22 cellular contexts compared by ENCODE assay signal in the genomic region with DNA sequence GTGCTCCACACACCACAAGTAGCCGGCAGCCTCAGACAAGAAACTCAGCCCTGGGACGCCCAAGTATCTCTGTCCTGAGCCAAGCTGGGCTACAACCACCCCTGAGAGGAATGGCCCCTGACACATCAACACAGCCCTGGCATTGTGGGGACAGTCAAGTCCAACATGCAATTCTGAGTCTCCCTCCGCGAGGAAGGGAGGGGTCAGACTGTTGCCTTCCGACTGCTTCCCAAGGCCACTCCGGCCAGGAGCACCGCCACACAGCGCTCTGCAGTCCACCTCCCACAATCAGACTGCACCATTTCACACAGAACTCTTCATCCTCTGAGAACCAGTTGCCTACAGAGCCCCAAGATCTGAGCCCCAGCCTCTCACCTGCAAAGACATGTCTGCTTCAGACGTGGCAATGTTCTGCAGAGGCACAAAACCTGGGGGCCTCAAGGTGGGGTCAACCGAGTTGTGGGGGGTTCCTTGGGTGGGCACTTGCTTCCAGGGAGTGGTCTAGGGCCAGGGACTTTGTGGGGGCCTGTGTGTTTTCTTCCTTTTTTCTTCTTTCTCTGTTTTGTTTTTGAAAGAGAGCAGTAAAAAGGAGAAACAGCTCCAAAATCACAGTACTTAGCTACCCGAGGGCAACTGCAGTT.
"Had no signal": no experiment of that assay in that cellular context is flagged by ENCODE, and none has a peak within 500 bp of the region (broad histone marks: within the 10 kb centered on the region; RNA-seq: fewer than 3 reads in every experiment).

No MANE protein-coding gene starts in this region.

- H3K9me3 ChIP-seq: breast epithelium, colonic mucosa, transverse colon, uterus had no signal

- H3K4me3 Mint-ChIP-seq: activated naive CD4-positive, alpha-beta T cell treated with anti-CD3 and anti-CD28 coated beads for 36 hours; activated naive CD8-positive, alpha-beta T cell treated with anti-CD3 and anti-CD28 coated beads, Interleukin-2, amount 10 ng/mL, durations not matched to agents 7 days and 5 days; activated T-cell treated with anti-CD3 and anti-CD28 coated beads, Interleukin-2, amount 50 U/mL, for 72 hours; central memory CD8-positive, alpha-beta T cell; nephron; stimulated activated effector memory CD8-positive, alpha-beta T cell treated with anti-CD3 and anti-CD28 coated beads, Interleukin-12 subunit alpha, Interleukin-12 subunit beta, amount 100 ng/mL, for 72 hours; stimulated activated naive CD8-positive, alpha-beta T cell treated with anti-CD3 and anti-CD28 coated beads, Interleukin-15, amount 100 ng/mL, for 72 hours had no signal

- H3K36me3 ChIP-seq: breast epithelium, colonic mucosa, left ventricle myocardium inferior, transverse colon, uterus had no signal

- H3K36me3 Mint-ChIP-seq: activated naive CD8-positive, alpha-beta T cell treated with anti-CD3 and anti-CD28 coated beads, Interleukin-2, amount 10 ng/mL, durations not matched to agents 7 days and 5 days; stimulated activated effector memory CD8-positive, alpha-beta T cell treated with anti-CD3 and anti-CD28 coated beads, Interleukin-12 subunit alpha, Interleukin-12 subunit beta, amount 100 ng/mL, for 72 hours had no signal

- H3K27ac ChIP-seq: breast epithelium, colonic mucosa, foreskin keratinocyte, left ventricle myocardium inferior, transverse colon, uterus had no signal

- H3K4me1 ChIP-seq: breast epithelium, colonic mucosa, foreskin keratinocyte, left ventricle myocardium inferior, transverse colon, uterus had no signal

- H3K27me3 ChIP-seq: colonic mucosa, foreskin keratinocyte, transverse colon, uterus had no signal

- H3K27ac Mint-ChIP-seq: activated naive CD4-positive, alpha-beta T cell treated with anti-CD3 and anti-CD28 coated beads for 36 hours; activated naive CD8-positive, alpha-beta T cell treated with anti-CD3 and anti-CD28 coated beads, Interleukin-2, amount 10 ng/mL, durations not matched to agents 7 days and 5 days; activated T-cell treated with anti-CD3 and anti-CD28 coated beads, Interleukin-2, amount 50 U/mL, for 72 hours; nephron; stimulated activated effector memory CD8-positive, alpha-beta T cell treated with anti-CD3 and anti-CD28 coated beads, Interleukin-12 subunit alpha, Interleukin-12 subunit beta, amount 100 ng/mL, for 72 hours had no signal

- ATAC-seq: activated T-cell treated with anti-CD3 and anti-CD28 coated beads, Interleukin-2, amount 50 U/mL, for 72 hours; foreskin keratinocyte; sciatic nerve; stimulated activated effector memory CD8-positive, alpha-beta T cell treated with anti-CD3 and anti-CD28 coated beads, Interleukin-12 subunit alpha, Interleukin-12 subunit beta, amount 100 ng/mL, for 72 hours; stimulated activated naive CD8-positive, alpha-beta T cell treated with anti-CD3 and anti-CD28 coated beads, Interleukin-15, amount 100 ng/mL, for 72 hours had no signal

- H3K9me3 Mint-ChIP-seq: activated naive CD4-positive, alpha-beta T cell treated with anti-CD3 and anti-CD28 coated beads for 36 hours; activated T-cell treated with anti-CD3 and anti-CD28 coated beads, Interleukin-2, amount 50 U/mL, for 72 hours; central memory CD8-positive, alpha-beta T cell; stimulated activated effector memory CD8-positive, alpha-beta T cell treated with anti-CD3 and anti-CD28 coated beads, Interleukin-12 subunit alpha, Interleukin-12 subunit beta, amount 100 ng/mL, for 72 hours had no signal

- H3K27me3 Mint-ChIP-seq: activated naive CD8-positive, alpha-beta T cell treated with anti-CD3 and anti-CD28 coated beads, Interleukin-2, amount 10 ng/mL, durations not matched to agents 7 days and 5 days had no signal

- DNase-seq: activated CD4-positive, alpha-beta T cell treated with anti-CD3 and anti-CD28 coated beads for 1 hour; activated effector memory CD4-positive, alpha-beta T cell treated with Interleukin-2 at 50 U/mL for 16 hours; activated naive CD4-positive, alpha-beta T cell treated with anti-CD3 and anti-CD28 coated beads for 36 hours; activated naive CD8-positive, alpha-beta T cell treated with anti-CD3 and anti-CD28 coated beads, Interleukin-2, amount 10 ng/mL, durations not matched to agents 7 days and 5 days; activated T-cell treated with anti-CD3 and anti-CD28 coated beads, Interleukin-2, amount 50 U/mL, for 72 hours; amniotic stem cell; colonic mucosa; erythroblast; foreskin keratinocyte; left ventricle myocardium inferior; nucleus accumbens; small intestine; stimulated activated CD4-positive, alpha-beta T cell treated with anti-CD3 and anti-CD28 coated beads, Interleukin-2, amount 100 ng/mL, for 24 hours; stimulated activated naive CD8-positive, alpha-beta T cell treated with anti-CD3 and anti-CD28 coated beads, Interleukin-15, amount 100 ng/mL, for 72 hours; T-helper 9 cell; transverse colon; uterus had no signal

- H3K4me1 Mint-ChIP-seq: activated naive CD8-positive, alpha-beta T cell treated with anti-CD3 and anti-CD28 coated beads, Interleukin-2, amount 10 ng/mL, durations not matched to agents 7 days and 5 days; central memory CD8-positive, alpha-beta T cell; nephron; stimulated activated naive CD8-positive, alpha-beta T cell treated with anti-CD3 and anti-CD28 coated beads, Interleukin-15, amount 100 ng/mL, for 72 hours had no signal

- H3K4me3 ChIP-seq: breast epithelium, colonic mucosa, left ventricle myocardium inferior, transverse colon, uterus had no signal
